Comparison of ENCODE assay signal across 14 cellular contexts in genomic region chr3:152230367-152230766, GRCh38.
"Had no signal": no experiment of that assay in that cellular context is flagged by ENCODE, and none has a peak within 500 bp of the region (broad histone marks: within the 10 kb centered on the region; RNA-seq: fewer than 3 reads in every experiment).

No MANE protein-coding gene starts in this region.

- ATAC-seq: natural killer cell had no signal

- H3K27me3 Mint-ChIP-seq: activated CD4-positive, alpha-beta T cell treated with anti-CD3 and anti-CD28 coated beads, Interleukin-2, amount 10 ng/mL, durations not matched to agents 7 days and 5 days; activated naive CD4-positive, alpha-beta T cell treated with anti-CD3 and anti-CD28 coated beads, Interleukin-2, amount 10 ng/mL, durations not matched to agents 7 days and 5 days had no signal

- H3K27me3 ChIP-seq: stomach, vagina had no signal

- H3K9me3 Mint-ChIP-seq: activated naive CD4-positive, alpha-beta T cell treated with anti-CD3 and anti-CD28 coated beads, Interleukin-2, amount 10 ng/mL, durations not matched to agents 7 days and 5 days; immature natural killer cell; natural killer cell had no signal

- H3K36me3 ChIP-seq: stomach, vagina had no signal

- H3K27ac ChIP-seq: stomach, vagina had no signal

- H3K9ac ChIP-seq: SK-N-SH had no signal

- H3K27ac Mint-ChIP-seq: activated CD4-positive, alpha-beta T cell treated with anti-CD3 and anti-CD28 coated beads, Interleukin-2, amount 10 ng/mL, durations not matched to agents 7 days and 5 days; activated naive CD4-positive, alpha-beta T cell treated with anti-CD3 and anti-CD28 coated beads, Interleukin-2, amount 10 ng/mL, durations not matched to agents 7 days and 5 days; immature natural killer cell; natural killer cell had no signal

- H3K36me3 Mint-ChIP-seq: immature natural killer cell, natural killer cell had no signal

- H3K4me3 ChIP-seq: stomach, vagina had no signal

- DNase-seq: activated CD4-positive, alpha-beta T cell treated with anti-CD3 and anti-CD28 coated beads, Interleukin-2, amount 10 ng/mL, durations not matched to agents 7 days and 5 days; activated CD4-positive, CD25-positive, alpha-beta regulatory T cell; activated naive CD4-positive, alpha-beta T cell treated with anti-CD3 and anti-CD28 coated beads, Interleukin-2, amount 10 ng/mL, durations not matched to agents 7 days and 5 days; amygdala; immature natural killer cell; left ventricle myocardium superior; mesenchymal stem cell; natural killer cell; SK-N-SH; stomach; T-helper 1 cell; T1000; trophoblast cell had no signal

- H3K4me2 ChIP-seq: SK-N-SH had no signal

- H3K4me3 Mint-ChIP-seq: activated CD4-positive, alpha-beta T cell treated with anti-CD3 and anti-CD28 coated beads, Interleukin-2, amount 10 ng/mL, durations not matched to agents 7 days and 5 days; activated naive CD4-positive, alpha-beta T cell treated with anti-CD3 and anti-CD28 coated beads, Interleukin-2, amount 10 ng/mL, durations not matched to agents 7 days and 5 days; immature natural killer cell; natural killer cell had no signal

- H3K9me3 ChIP-seq: SK-N-SH, stomach, vagina had no signal

- H3K4me1 ChIP-seq: vagina had no signal
